Comparison of ENCODE assay signal across 9 cellular contexts in the genomic region with DNA sequence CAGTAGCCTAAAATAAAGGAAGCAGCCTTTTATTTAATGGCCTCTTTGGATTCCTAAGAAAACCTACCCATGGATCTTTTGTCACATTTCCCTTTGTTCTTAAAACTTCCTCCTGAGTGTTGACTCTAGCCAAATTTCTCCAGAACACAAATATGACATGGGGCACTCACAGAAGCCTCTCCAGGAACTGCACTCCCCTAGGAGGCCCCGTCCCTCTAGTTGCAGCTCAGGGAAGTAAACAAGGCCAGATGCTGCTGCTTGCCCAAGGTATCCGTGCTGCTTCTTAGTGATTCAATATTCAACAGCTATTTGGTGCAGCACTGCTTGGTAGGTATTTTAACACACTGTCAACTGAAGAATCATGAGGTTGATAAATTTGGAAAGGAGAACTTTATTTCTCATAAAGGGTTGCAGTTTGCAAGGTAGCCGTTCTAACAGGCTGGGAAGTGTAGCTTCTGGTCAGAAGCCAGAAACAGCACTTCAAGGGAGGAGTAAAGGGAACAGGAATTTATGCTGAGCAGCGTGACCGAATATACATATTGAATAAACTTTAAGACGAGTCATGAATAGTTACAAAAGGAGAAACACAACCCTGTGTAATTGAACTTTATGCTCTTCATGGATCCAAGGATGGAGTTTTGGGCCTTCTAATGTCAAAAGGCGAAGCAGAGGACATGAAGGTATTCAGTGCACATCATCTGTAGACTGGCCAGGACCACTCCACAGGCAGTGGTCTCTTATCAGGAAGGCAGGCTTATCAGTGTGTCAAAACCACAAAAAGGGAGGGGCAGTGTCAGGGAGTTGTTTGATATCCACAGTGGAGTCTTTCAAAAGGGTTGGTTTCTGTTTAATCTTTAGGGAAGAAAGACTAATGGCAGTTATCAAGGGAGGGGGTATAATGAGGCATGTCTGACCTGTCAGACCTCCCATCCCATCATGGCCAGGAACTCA.
DNase-seq lines count a peak whose midpoint lies in the region; ATAC-seq and TF ChIP-seq lines count a peak whose summit lies in the region.
"Had no signal": no experiment of that assay in that cellular context is flagged by ENCODE, and none has a peak within 500 bp of the region (broad histone marks: within the 10 kb centered on the region; RNA-seq: fewer than 3 reads in every experiment).

No MANE protein-coding gene starts in this region.

- no peak for TF ChIP-seq POLR2A in transverse colon (IDR thresholded peaks at IDR 0.05)

- H3K4me2 ChIP-seq in neuronal stem cell (ENCODE audit: insufficient read depth, low read length, poor library complexity, severe bottlenecking) = no peak overlapping the region

- H3K4me3 ChIP-seq in colonic mucosa (no peak overlapping the region), transverse colon (no peak overlapping the region), neuronal stem cell (ENCODE audit: low read length in 2 of 2) (no peak overlapping the region)

- no peak overlapping the region for H2BK12ac ChIP-seq in neuronal stem cell (ENCODE audit: low read length)

- H2AK5ac ChIP-seq in neuronal stem cell (ENCODE audit: low read depth, low read length) = no peak overlapping the region

- H3K9ac ChIP-seq in colonic mucosa (ENCODE audit: low read depth in 2 of 2, low read length in 2 of 2) (peak overlapping the region in 1 of 2 donors; percentile 28), neuronal stem cell (ENCODE audit: low read depth, low read length, poor library complexity) (no peak overlapping the region)

- no peak overlapping the region for H3K14ac ChIP-seq in neuronal stem cell (ENCODE audit: low read length)

- ATAC-seq in GM18861 (IDR thresholded peaks at IDR 0.05; ENCODE audit: unreplicated experiment) = no peak
- ATAC-seq: stimulated activated effector memory CD8-positive, alpha-beta T cell treated with anti-CD3 and anti-CD28 coated beads, Interleukin-12 subunit alpha, Interleukin-12 subunit beta, amount 100 ng/mL, for 72 hours had no signal

- H3K18ac ChIP-seq in neuronal stem cell (ENCODE audit: low read length) = no peak overlapping the region

- no peak overlapping the region for H4K91ac ChIP-seq in neuronal stem cell (ENCODE audit: low read depth, low read length, poor library complexity)

- no peaks in the 10 kb centered on the region for H3K9me3 ChIP-seq in colonic mucosa
- no peaks in the 10 kb centered on the region for H3K9me3 ChIP-seq in transverse colon
- H3K9me3 ChIP-seq in neuronal stem cell (replicated peaks in 1 of 2; ENCODE audit: control insufficient read depth in 2 of 2, insufficient read depth in 1 of 2, low read depth in 1 of 2, low read length in 2 of 2) = no peaks in the 10 kb centered on the region

- DNase-seq in NOMO-1 treated with DMSO at 0.1 percent for 48 hours (lab: John Stamatoyannopoulos, UW; ENCODE audit: unreplicated experiment) = peak; percentile 29
- DNase-seq in NOMO-1 treated with dmso at 0.1 percent for 144 hours (lab: John Stamatoyannopoulos, UW; ENCODE audit: unreplicated experiment) = no peak
- DNase-seq in NCI-H2029 (lab: John Stamatoyannopoulos, UW) = peak; percentile 52
- DNase-seq in colonic mucosa = peak; percentile 62
- no peak for DNase-seq in transverse colon
- no peak for DNase-seq in neuronal stem cell (ENCODE audit: low spot score)
- no peak for DNase-seq in pons (ENCODE audit: low spot score)

- H3K36me3 ChIP-seq in colonic mucosa (no peaks in the 10 kb centered on the region), transverse colon (no peaks in the 10 kb centered on the region), neuronal stem cell (replicated peaks in 1 of 2; ENCODE audit: control insufficient read depth in 2 of 2, insufficient read depth in 2 of 2, low read length in 2 of 2) (no peaks in the 10 kb centered on the region)

- H2BK15ac ChIP-seq in neuronal stem cell (ENCODE audit: low read length) = no peak overlapping the region

- intact Hi-C loops in colonic mucosa (cut with DNase I) (no loop called here), transverse colon (cut with DNase I; ENCODE audit: low total_unique reads) (no loop called here)

- in situ Hi-C loops in transverse colon (cut with MboI; ENCODE audit: low pct_ligation_motif_present in 1 of 4, low pct_unique_long_range_greater_than_20kb in 1 of 4, low sequenced_read_pairs in 3 of 4) = no loop called here

- H3K4me1 ChIP-seq in colonic mucosa (no peaks in the 10 kb centered on the region), transverse colon (peaks cover 0 to 55% (median 33%) of the 10 kb centered on the region in 4 donors), neuronal stem cell (ENCODE audit: control insufficient read depth in 2 of 2, insufficient read depth in 1 of 2, low read depth in 1 of 2, low read length in 2 of 2) (peaks cover 0 to 2% of the 10 kb centered on the region in 2 donors)

- no peak overlapping the region for H3K23ac ChIP-seq in neuronal stem cell (ENCODE audit: low read depth, low read length, poor library complexity)

- peak overlapping the region; percentile 42 for H3K27ac ChIP-seq in colonic mucosa
- H3K27ac ChIP-seq in transverse colon = peak overlapping the region; percentile 36 to 71 (median 59)
- no peak overlapping the region for H3K27ac ChIP-seq in neuronal stem cell (replicated peaks; ENCODE audit: low read length)

- TF ChIP-seq CTCF in colonic mucosa (IDR thresholded peaks at IDR 0.05) (no peak), transverse colon (IDR thresholded peaks at IDR 0.05) (no peak)

- WGBS in transverse colon (ENCODE audit: low coverage in 1 of 2), 2 donors = 45 to 46% methylated on average over 5 to 7 of the region's 7 CpGs
- no CpG with 5 or more reads among the region's 7 CpGs for WGBS in neuronal stem cell (ENCODE audit: extremely low coverage in 2 of 2, insufficient read length in 2 of 2, insufficient replicate concordance in 1 of 2), 2 donors

- no peaks in the 10 kb centered on the region for H3K27me3 ChIP-seq in colonic mucosa
- H3K27me3 ChIP-seq in transverse colon = no peaks in the 10 kb centered on the region
- no peaks in the 10 kb centered on the region for H3K27me3 ChIP-seq in neuronal stem cell (ENCODE audit: control insufficient read depth in 3 of 3, insufficient read depth in 3 of 3, low read depth in 1 of 3, low read length in 3 of 3)

- H2BK5ac ChIP-seq in neuronal stem cell (ENCODE audit: low read length) = no peak overlapping the region

- no peak overlapping the region for H2BK120ac ChIP-seq in neuronal stem cell (ENCODE audit: low read depth, low read length)

- TF ChIP-seq EP300 in transverse colon (IDR thresholded peaks at IDR 0.05; ENCODE audit: low read depth) = no peak

- no peak overlapping the region for H3K4ac ChIP-seq in neuronal stem cell (ENCODE audit: low read length)

- H2AFZ ChIP-seq in neuronal stem cell (ENCODE audit: low read length) = no peak overlapping the region

- H3K79me1 ChIP-seq in neuronal stem cell (ENCODE audit: low read depth, low read length) = no peaks in the 10 kb centered on the region

- no peak overlapping the region for H4K8ac ChIP-seq in neuronal stem cell (ENCODE audit: low read depth, low read length)

Comparison
In these comparisons a context has a peak if more than half of its experiments do, and no peak if none do; other contexts are left out.
1. DNase-seq: peak in NOMO-1 treated with DMSO at 0.1 percent for 48 hours (single experiment), NCI-H2029 (single experiment) and colonic mucosa (single experiment); none in NOMO-1 treated with dmso at 0.1 percent for 144 hours (single experiment), transverse colon (single experiment), neuronal stem cell (single experiment) and pons (single experiment).